16 cellular contexts compared by ENCODE assay signal in genomic region chr2:231355802-231356473, GRCh38. TPM values are rescaled to one million over a fixed set of nuclear protein-coding genes. Genes with fewer than 3 reads are reported as not detected.
DNase-seq lines count a peak whose midpoint lies in the region; ATAC-seq and TF ChIP-seq lines count a peak whose summit lies in the region.
"Had no signal": no experiment of that assay in that cellular context is flagged by ENCODE, and none has a peak within 500 bp of the region (broad histone marks: within the 10 kb centered on the region; RNA-seq: fewer than 3 reads in every experiment).

No MANE protein-coding gene starts in this region.

- H3K9me3 ChIP-seq in iPS-20b (ENCODE audit: insufficient read depth, low read depth, low read length): no peaks in the 10 kb centered on the region
- H3K9me3 ChIP-seq: A549 had no signal

- H3K79me2 ChIP-seq in GM23338 (replicated peaks; ENCODE audit: insufficient read depth): no peaks in the 10 kb centered on the region

- peaks cover 19% of the 10 kb centered on the region for H3K4me1 ChIP-seq in GM23338 (ENCODE audit: insufficient read depth)
- H3K4me1 ChIP-seq in iPS-20b (ENCODE audit: insufficient read depth, low read length): peaks cover 12% of the 10 kb centered on the region; the same call in 1 of the 2 replicates
- H3K4me1 ChIP-seq: A549 had no signal

- H3K4me3 ChIP-seq in GM23338 (no peak overlapping the region), brain microvascular endothelial cell (ENCODE audit: low read depth, low read length) (no peak overlapping the region), iPS-20b (ENCODE audit: low read length) (no peak overlapping the region)
- H3K4me3 ChIP-seq: A549 had no signal

- H3K36me3 Mint-ChIP-seq in GM23338 (ENCODE audit: low read depth) (peaks cover 2% of the 10 kb centered on the region), progenitor cell of endocrine pancreas (ENCODE audit: insufficient read depth) (peaks cover 4% of the 10 kb centered on the region)
- no peaks in the 10 kb centered on the region for H3K36me3 Mint-ChIP-seq in activated naive CD4-positive, alpha-beta T cell treated with anti-CD3 and anti-CD28 coated beads, Interleukin-2, amount 50 U/mL, for 72 hours

- H3K4me2 ChIP-seq in GM23338: no peak overlapping the region
- H3K4me2 ChIP-seq: A549 had no signal

- H3K4me3 Mint-ChIP-seq in GM23338: no peak overlapping the region
- no peak overlapping the region for H3K4me3 Mint-ChIP-seq in progenitor cell of endocrine pancreas (ENCODE audit: low read depth)
- H3K4me3 Mint-ChIP-seq: activated naive CD8-positive, alpha-beta T cell treated with anti-CD3 and anti-CD28 coated beads, Interleukin-2, amount 50 U/mL, for 24 hours; HFFc6 had no signal

- H3K27ac Mint-ChIP-seq in GM23338: peak overlapping the region; percentile 86
- H3K27ac Mint-ChIP-seq in progenitor cell of endocrine pancreas: peak overlapping the region; percentile 65
- H3K27ac Mint-ChIP-seq in activated naive CD4-positive, alpha-beta T cell treated with anti-CD3 and anti-CD28 coated beads, Interleukin-2, amount 50 U/mL, for 72 hours: no peak overlapping the region
- H3K27ac Mint-ChIP-seq: activated naive CD8-positive, alpha-beta T cell treated with anti-CD3 and anti-CD28 coated beads, Interleukin-2, amount 50 U/mL, for 24 hours; HFFc6 had no signal

- H3K4me1 Mint-ChIP-seq in GM23338: peaks cover 33% of the 10 kb centered on the region
- H3K4me1 Mint-ChIP-seq in progenitor cell of endocrine pancreas (ENCODE audit: low read depth): peaks cover 6% of the 10 kb centered on the region

- H3K9me3 Mint-ChIP-seq in GM23338 (peaks cover under 1% of the 10 kb centered on the region; the same call in 1 of the 3 replicates), progenitor cell of endocrine pancreas (ENCODE audit: low read depth) (no peaks in the 10 kb centered on the region)
- no peaks in the 10 kb centered on the region for H3K9me3 Mint-ChIP-seq in activated naive CD4-positive, alpha-beta T cell treated with anti-CD3 and anti-CD28 coated beads, Interleukin-2, amount 50 U/mL, for 72 hours
- H3K9me3 Mint-ChIP-seq: activated naive CD8-positive, alpha-beta T cell treated with anti-CD3 and anti-CD28 coated beads, Interleukin-2, amount 50 U/mL, for 24 hours; HFFc6 had no signal

- no peaks in the 10 kb centered on the region for H4K20me1 ChIP-seq in GM23338 (replicated peaks; ENCODE audit: insufficient read depth)

- peak overlapping the region; percentile 53 for H3K9ac ChIP-seq in iPS-20b (ENCODE audit: low read depth, low read length)

- no peak overlapping the region for H2AFZ ChIP-seq in GM23338

- H3K27me3 Mint-ChIP-seq in GM23338 (ENCODE audit: insufficient read depth, low read depth, poor library complexity): peaks cover 2% of the 10 kb centered on the region
- H3K27me3 Mint-ChIP-seq in progenitor cell of endocrine pancreas: peaks cover 4% of the 10 kb centered on the region
- H3K27me3 Mint-ChIP-seq: activated naive CD8-positive, alpha-beta T cell treated with anti-CD3 and anti-CD28 coated beads, Interleukin-2, amount 50 U/mL, for 24 hours had no signal

- no peaks in the 10 kb centered on the region for H3F3A ChIP-seq in GM23338 (replicated peaks; ENCODE audit: low read depth)

- ATAC-seq in GM23338: peak; percentile 31
- no peak for ATAC-seq in activated naive CD4-positive, alpha-beta T cell treated with anti-CD3 and anti-CD28 coated beads, Interleukin-2, amount 50 U/mL, for 72 hours
- ATAC-seq: A549; activated naive CD8-positive, alpha-beta T cell treated with anti-CD3 and anti-CD28 coated beads, Interleukin-2, amount 50 U/mL, for 24 hours had no signal

- H3K9me2 ChIP-seq in GM23338 (ENCODE audit: insufficient read depth): 0 out of 2 replicates have a peak, but pooled peaks cover 6% of the 10 kb centered on the region

- TF ChIP-seq CTCF in GM23338 (conservative IDR thresholded peaks at IDR 0.05; ENCODE audit: low read depth in 2 of 2): no peak
- TF ChIP-seq CTCF in brain microvascular endothelial cell (IDR thresholded peaks at IDR 0.05; ENCODE audit: low read depth, low read length, missing control alignments): peak; percentile 22
- TF ChIP-seq CTCF in progenitor cell of endocrine pancreas (IDR thresholded peaks at IDR 0.05; ENCODE audit: unreplicated experiment): no peak

- DNase-seq in GM23338 (ENCODE audit: low spot score) (no peak), brain microvascular endothelial cell (peak; percentile 26), progenitor cell of endocrine pancreas (ENCODE audit: low spot score, unreplicated experiment) (no peak), SKM-1 (lab: John Stamatoyannopoulos, UW; ENCODE audit: unreplicated experiment) (no peak), NCI-H128 (lab: John Stamatoyannopoulos, UW; ENCODE audit: unreplicated experiment) (no peak), activated gamma-delta T cell (lab: John Stamatoyannopoulos, UW) (no peak)
- no peak for DNase-seq in activated naive CD4-positive, alpha-beta T cell treated with anti-CD3 and anti-CD28 coated beads, Interleukin-2, amount 50 U/mL, for 72 hours (ENCODE audit: low spot score in 2 of 2)
- DNase-seq: activated CD4-positive, CD25-positive, alpha-beta regulatory T cell treated with anti-CD3 and anti-CD28 coated beads, Interleukin-2, amount 50 U/mL, for 72 hours; activated naive CD8-positive, alpha-beta T cell treated with anti-CD3 and anti-CD28 coated beads, Interleukin-2, amount 50 U/mL, for 24 hours; HFFc6; NCI-H2029; NCI-H774; stimulated activated CD4-positive, alpha-beta T cell treated with anti-CD3 and anti-CD28 coated beads, Interleukin-15, amount 100 ng/mL, for 24 hours; T-helper 2 cell had no signal

- H3K36me3 ChIP-seq in GM23338 (ENCODE audit: insufficient read depth) (no peaks in the 10 kb centered on the region; the same call in 1 of the 2 replicates), brain microvascular endothelial cell (replicated peaks) (no peaks in the 10 kb centered on the region), iPS-20b (ENCODE audit: insufficient read depth, low read depth, low read length) (no peaks in the 10 kb centered on the region)

- in situ Hi-C loops in brain microvascular endothelial cell (cut with HindIII; ENCODE audit: low pct_ligation_motif_present, low sequenced_read_pairs): no loop called here

- H3K27ac ChIP-seq in GM23338 (ENCODE audit: low read depth): peak overlapping the region; percentile 12
- no peak overlapping the region for H3K27ac ChIP-seq in brain microvascular endothelial cell
- no peak overlapping the region for H3K27ac ChIP-seq in iPS-20b (ENCODE audit: low read length)
- H3K27ac ChIP-seq: A549 had no signal

- H3K27me3 ChIP-seq in GM23338 (ENCODE audit: insufficient read depth): no peaks in the 10 kb centered on the region
- H3K27me3 ChIP-seq in brain microvascular endothelial cell (replicated peaks): no peaks in the 10 kb centered on the region
- no peaks in the 10 kb centered on the region for H3K27me3 ChIP-seq in iPS-20b (ENCODE audit: insufficient read depth, low read length)

TF ChIP-seq in GM23338, 12 proteins besides CTCF, POLR2A, EP300 and RAD21 (continues in another document):
- no peak for TF ChIP-seq POLR2AphosphoS5 (IDR thresholded peaks at IDR 0.05; ENCODE audit: low read depth)
- no peak for TF ChIP-seq ETS1 (IDR thresholded peaks at IDR 0.05)
- TF ChIP-seq CREB1 (CRISPR knock-in tag; IDR thresholded peaks at IDR 0.05; ENCODE audit: low read depth): no peak

RNA-seq across cellular contexts. Expression of gene B3GNT7, which starts 39.6 kb away (rescaled TPM):
- 78.1 and 89.4 TPM in 2 replicates for total RNA-seq in GM23338 (2014; rRNA removed; shearing (Covaris generic))
- 44.2 and 47.1 TPM in 2 replicates for polyA plus RNA-seq in GM23338 (2016; fragmentation: Nextera tagmentation; extraction: Ambion mirVana)
- total RNA-seq in progenitor cell of endocrine pancreas: 6.5 and 7.6 TPM in 2 replicates
- under 1 TPM; 0.07 to 0.43 TPM for total RNA-seq in activated naive CD4-positive, alpha-beta T cell treated with anti-CD3 and anti-CD28 coated beads, Interleukin-2, amount 50 U/mL, for 72 hours

Comparison
In these comparisons a context has a peak if more than half of its experiments do, and no peak if none do; other contexts are left out.
1. H3K27ac Mint-ChIP-seq: peak in GM23338 (single experiment) and progenitor cell of endocrine pancreas (single experiment); none in activated naive CD4-positive, alpha-beta T cell treated with anti-CD3 and anti-CD28 coated beads, Interleukin-2, amount 50 U/mL, for 72 hours (0 of 2).